ENCODE assay signal across 2 cellular contexts in the genomic region with DNA sequence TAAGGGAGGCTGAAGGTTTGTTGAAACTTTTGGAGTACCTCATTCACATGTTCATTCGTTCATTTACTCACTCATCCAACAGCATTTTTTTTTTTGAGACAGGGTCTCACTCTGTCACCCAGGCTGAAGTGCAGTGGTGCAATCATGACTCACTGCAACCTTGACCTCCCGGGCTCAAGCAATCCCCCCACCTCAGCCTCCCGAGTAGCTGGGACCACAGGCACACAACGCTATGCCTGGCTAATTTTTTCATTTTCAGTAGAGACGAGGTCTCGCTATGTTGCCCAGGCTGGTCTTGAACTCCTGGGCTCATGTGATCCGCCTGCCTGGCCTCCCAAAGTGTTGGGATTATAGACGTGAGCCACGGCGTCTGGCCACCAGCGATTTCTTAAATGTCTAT. TPM values are rescaled to one million over a fixed set of nuclear protein-coding genes. Genes with fewer than 3 reads are reported as not detected.
"Had no signal": no experiment of that assay in that cellular context is flagged by ENCODE, and none has a peak within 500 bp of the region (broad histone marks: within the 10 kb centered on the region; RNA-seq: fewer than 3 reads in every experiment).

No MANE protein-coding gene starts in this region.

RNA-seq across cellular contexts. Expression of a gene that starts 15.4 kb away (rescaled TPM):
- total RNA-seq: dermis microvascular lymphatic vessel endothelial cell, hepatocyte had no signal
